In the genomic region with DNA sequence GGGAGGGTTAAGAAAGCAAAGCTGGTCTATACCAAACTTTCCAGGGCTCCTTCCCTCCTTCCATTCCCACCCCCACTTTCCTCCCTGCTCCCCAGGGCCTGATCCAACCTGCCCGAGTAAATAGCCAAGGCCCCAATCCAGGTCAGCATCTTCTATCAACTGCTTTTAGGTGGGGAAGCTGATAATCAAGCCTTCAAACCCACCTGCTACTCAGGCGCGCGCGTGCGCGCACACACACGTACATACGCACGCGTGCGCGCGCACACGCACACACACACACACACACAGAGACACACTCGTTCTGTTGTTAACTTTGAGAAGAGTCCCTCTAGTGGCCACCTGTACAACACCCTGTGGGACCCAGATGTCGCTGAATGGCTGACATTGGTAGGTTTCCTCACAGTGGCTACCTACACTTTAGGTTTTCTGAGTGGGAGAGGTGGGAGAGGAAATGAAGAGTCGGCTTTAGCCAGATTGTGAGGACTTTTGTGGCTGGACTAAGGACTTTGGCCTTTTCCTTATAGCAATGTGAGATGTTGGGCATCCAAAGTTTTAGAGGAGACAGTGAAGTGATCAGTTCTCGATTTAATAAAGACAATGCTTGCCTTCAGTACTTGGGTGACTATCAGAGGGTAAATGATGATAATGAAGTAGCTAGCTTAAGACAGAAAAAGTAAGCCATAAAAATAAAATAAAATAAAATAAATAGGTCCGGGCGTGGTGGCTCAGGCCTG, we compare ENCODE assay signal across 1 cellular context.
TF ChIP-seq lines count a peak whose summit lies in the region.

No MANE protein-coding gene starts in this region.

TF ChIP-seq in HepG2, 621 proteins besides CTCF, POLR2A, EP300 and RAD21 (continued from another document and continues in another):
- TF ChIP-seq, protein P1, sequence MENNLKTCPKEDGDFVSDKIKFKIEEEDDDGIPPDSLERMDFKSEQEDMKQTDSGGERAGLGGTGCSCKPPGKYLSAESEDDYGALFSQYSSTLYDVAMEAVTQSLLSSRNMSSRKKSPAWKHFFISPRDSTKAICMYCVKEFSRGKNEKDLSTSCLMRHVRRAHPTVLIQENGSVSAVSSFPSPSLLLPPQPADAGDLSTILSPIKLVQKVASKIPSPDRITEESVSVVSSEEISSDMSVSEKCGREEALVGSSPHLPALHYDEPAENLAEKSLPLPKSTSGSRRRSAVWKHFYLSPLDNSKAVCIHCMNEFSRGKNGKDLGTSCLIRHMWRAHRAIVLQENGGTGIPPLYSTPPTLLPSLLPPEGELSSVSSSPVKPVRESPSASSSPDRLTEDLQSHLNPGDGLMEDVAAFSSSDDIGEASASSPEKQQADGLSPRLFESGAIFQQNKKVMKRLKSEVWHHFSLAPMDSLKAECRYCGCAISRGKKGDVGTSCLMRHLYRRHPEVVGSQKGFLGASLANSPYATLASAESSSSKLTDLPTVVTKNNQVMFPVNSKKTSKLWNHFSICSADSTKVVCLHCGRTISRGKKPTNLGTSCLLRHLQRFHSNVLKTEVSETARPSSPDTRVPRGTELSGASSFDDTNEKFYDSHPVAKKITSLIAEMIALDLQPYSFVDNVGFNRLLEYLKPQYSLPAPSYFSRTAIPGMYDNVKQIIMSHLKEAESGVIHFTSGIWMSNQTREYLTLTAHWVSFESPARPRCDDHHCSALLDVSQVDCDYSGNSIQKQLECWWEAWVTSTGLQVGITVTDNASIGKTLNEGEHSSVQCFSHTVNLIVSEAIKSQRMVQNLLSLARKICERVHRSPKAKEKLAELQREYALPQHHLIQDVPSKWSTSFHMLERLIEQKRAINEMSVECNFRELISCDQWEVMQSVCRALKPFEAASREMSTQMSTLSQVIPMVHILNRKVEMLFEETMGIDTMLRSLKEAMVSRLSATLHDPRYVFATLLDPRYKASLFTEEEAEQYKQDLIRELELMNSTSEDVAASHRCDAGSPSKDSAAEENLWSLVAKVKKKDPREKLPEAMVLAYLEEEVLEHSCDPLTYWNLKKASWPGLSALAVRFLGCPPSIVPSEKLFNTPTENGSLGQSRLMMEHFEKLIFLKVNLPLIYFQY (CRISPR knock-in tag; IDR thresholded peaks at IDR 0.05; ENCODE audit: borderline replicate concordance): no peak
- TF ChIP-seq HDAC6 (IDR thresholded peaks at IDR 0.05; ENCODE audit: low read depth, low read length) (no peak), KMT2A (CRISPR knock-in tag; IDR thresholded peaks at IDR 0.05) (no peak), ZFX (CRISPR knock-in tag; IDR thresholded peaks at IDR 0.05; ENCODE audit: low read depth) (peak; percentile 17; the same call in 1 of the 2 replicates), ELF4 (CRISPR knock-in tag; IDR thresholded peaks at IDR 0.05; ENCODE audit: borderline replicate concordance) (no peak), GABPA (IDR thresholded peaks at IDR 0.05; ENCODE audit: low read depth, low read length) (no peak), GABPA (CRISPR knock-in tag; IDR thresholded peaks at IDR 0.05; ENCODE audit: low read depth) (no peak), ZNF354B (CRISPR knock-in tag; IDR thresholded peaks at IDR 0.05) (no peak), KLF11 (CRISPR knock-in tag; IDR thresholded peaks at IDR 0.05) (no peak), SAP130 (CRISPR knock-in tag; IDR thresholded peaks at IDR 0.05; ENCODE audit: low read depth) (0 out of 2 replicates have a peak, but pooled peaks have one; percentile 14), TCF7L2 (IDR thresholded peaks at IDR 0.05; ENCODE audit: low read depth, low read length) (no peak), MBNL3 (CRISPR knock-in tag; conservative IDR thresholded peaks at IDR 0.05) (no peak), ZNF543 (CRISPR knock-in tag; IDR thresholded peaks at IDR 0.05) (no peak), ZNF580 (CRISPR knock-in tag; IDR thresholded peaks at IDR 0.05; ENCODE audit: borderline replicate concordance, low read depth) (peak; percentile 33; the same call in 1 of the 2 replicates), ZNF124 (CRISPR knock-in tag; IDR thresholded peaks at IDR 0.05) (no peak), MED1 (CRISPR knock-in tag; IDR thresholded peaks at IDR 0.05) (no peak), MTF1 (CRISPR knock-in tag; IDR thresholded peaks at IDR 0.05) (no peak), FOXP1 (IDR thresholded peaks at IDR 0.05) (no peak), FOXP1 (CRISPR knock-in tag; IDR thresholded peaks at IDR 0.05) (peak; percentile 14; the same call in 1 of the 2 replicates), FOXP4 (CRISPR knock-in tag; IDR thresholded peaks at IDR 0.05) (peak; percentile 32; the same call in 1 of the 2 replicates), SIX4 (CRISPR knock-in tag; IDR thresholded peaks at IDR 0.05) (no peak), DNMT1 (CRISPR knock-in tag; IDR thresholded peaks at IDR 0.05) (no peak), ZNF883 (CRISPR knock-in tag; IDR thresholded peaks at IDR 0.05; ENCODE audit: not compliant biosample characterization) (no peak), CBX1 (IDR thresholded peaks at IDR 0.05; ENCODE audit: low read depth) (no peak), KDM1A (CRISPR knock-in tag; IDR thresholded peaks at IDR 0.05) (no peak), ZBTB7B (CRISPR knock-in tag; IDR thresholded peaks at IDR 0.05) (no peak), TBL1XR1 (IDR thresholded peaks at IDR 0.05; ENCODE audit: borderline replicate concordance, low read length, partially characterized antibody) (no peak), ZNF317 (CRISPR knock-in tag; IDR thresholded peaks at IDR 0.05) (no peak), HMGXB4 (CRISPR knock-in tag; IDR thresholded peaks at IDR 0.05; ENCODE audit: borderline replicate concordance in 1 of 2, low read depth in 1 of 2) (peak in 1 of 2 experiments; percentile 56; a peak in 1 of 4 replicates), HNRNPLL (IDR thresholded peaks at IDR 0.05; ENCODE audit: low read depth, low read length, poor library complexity, severe bottlenecking) (peak; percentile 29), ZNF749 (CRISPR knock-in tag; IDR thresholded peaks at IDR 0.05; ENCODE audit: borderline replicate concordance) (no peak), ZNF292 (CRISPR knock-in tag; IDR thresholded peaks at IDR 0.05; ENCODE audit: borderline replicate concordance, low read depth) (no peak), ZNF510 (CRISPR knock-in tag; IDR thresholded peaks at IDR 0.05; ENCODE audit: low read depth) (no peak), ZNF274 (CRISPR knock-in tag; IDR thresholded peaks at IDR 0.05) (no peak), ZNF572 (CRISPR knock-in tag; IDR thresholded peaks at IDR 0.05) (no peak), ZNF530 (CRISPR knock-in tag; IDR thresholded peaks at IDR 0.05; ENCODE audit: low read depth) (no peak), ZNF138 (CRISPR knock-in tag; IDR thresholded peaks at IDR 0.05; ENCODE audit: low read depth) (no peak), ZNF224 (CRISPR knock-in tag; IDR thresholded peaks at IDR 0.05) (no peak)
- TF ChIP-seq, protein P2, sequence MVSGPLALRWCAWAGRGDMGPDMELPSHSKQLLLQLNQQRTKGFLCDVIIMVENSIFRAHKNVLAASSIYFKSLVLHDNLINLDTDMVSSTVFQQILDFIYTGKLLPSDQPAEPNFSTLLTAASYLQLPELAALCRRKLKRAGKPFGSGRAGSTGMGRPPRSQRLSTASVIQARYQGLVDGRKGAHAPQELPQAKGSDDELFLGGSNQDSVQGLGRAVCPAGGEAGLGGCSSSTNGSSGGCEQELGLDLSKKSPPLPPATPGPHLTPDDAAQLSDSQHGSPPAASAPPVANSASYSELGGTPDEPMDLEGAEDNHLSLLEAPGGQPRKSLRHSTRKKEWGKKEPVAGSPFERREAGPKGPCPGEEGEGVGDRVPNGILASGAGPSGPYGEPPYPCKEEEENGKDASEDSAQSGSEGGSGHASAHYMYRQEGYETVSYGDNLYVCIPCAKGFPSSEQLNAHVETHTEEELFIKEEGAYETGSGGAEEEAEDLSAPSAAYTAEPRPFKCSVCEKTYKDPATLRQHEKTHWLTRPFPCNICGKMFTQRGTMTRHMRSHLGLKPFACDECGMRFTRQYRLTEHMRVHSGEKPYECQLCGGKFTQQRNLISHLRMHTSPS (CRISPR knock-in tag; IDR thresholded peaks at IDR 0.05; ENCODE audit: low read depth): no peak
- TF ChIP-seq, protein P3, sequence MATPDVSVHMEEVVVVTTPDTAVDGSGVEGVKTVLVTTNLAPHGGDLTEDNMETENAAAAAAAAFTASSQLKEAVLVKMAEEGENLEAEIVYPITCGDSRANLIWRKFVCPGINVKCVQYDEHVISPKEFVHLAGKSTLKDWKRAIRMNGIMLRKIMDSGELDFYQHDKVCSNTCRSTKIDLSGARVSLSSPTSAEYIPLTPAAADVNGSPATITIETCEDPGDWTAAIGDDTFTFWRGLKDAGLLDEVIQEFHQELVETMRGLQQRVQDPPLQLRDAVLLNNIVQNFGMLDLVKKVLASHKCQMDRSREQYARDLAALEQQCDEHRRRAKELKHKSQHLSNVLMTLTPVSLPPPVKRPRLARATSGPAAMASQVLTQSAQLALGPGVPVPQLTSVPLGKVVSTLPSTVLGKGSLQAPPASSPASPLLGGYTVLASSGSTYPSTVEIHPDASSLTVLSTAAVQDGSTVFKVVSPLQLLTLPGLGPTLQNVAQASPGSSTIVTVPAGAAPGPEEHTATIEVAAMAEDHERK (CRISPR knock-in tag; IDR thresholded peaks at IDR 0.05; ENCODE audit: low read depth): peak; percentile 65; the same call in 1 of the 2 replicates
- TF ChIP-seq, protein P4, sequence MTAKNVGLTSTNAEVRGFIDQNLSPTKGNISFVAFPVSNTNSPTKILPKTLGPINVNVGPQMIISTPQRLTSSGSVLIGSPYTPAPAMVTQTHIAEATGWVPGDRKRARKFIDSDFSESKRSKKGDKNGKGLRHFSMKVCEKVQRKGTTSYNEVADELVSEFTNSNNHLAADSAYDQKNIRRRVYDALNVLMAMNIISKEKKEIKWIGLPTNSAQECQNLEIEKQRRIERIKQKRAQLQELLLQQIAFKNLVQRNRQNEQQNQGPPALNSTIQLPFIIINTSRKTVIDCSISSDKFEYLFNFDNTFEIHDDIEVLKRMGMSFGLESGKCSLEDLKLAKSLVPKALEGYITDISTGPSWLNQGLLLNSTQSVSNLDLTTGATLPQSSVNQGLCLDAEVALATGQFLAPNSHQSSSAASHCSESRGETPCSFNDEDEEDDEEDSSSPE (CRISPR knock-in tag; IDR thresholded peaks at IDR 0.05): no peak
- TF ChIP-seq, protein P5, sequence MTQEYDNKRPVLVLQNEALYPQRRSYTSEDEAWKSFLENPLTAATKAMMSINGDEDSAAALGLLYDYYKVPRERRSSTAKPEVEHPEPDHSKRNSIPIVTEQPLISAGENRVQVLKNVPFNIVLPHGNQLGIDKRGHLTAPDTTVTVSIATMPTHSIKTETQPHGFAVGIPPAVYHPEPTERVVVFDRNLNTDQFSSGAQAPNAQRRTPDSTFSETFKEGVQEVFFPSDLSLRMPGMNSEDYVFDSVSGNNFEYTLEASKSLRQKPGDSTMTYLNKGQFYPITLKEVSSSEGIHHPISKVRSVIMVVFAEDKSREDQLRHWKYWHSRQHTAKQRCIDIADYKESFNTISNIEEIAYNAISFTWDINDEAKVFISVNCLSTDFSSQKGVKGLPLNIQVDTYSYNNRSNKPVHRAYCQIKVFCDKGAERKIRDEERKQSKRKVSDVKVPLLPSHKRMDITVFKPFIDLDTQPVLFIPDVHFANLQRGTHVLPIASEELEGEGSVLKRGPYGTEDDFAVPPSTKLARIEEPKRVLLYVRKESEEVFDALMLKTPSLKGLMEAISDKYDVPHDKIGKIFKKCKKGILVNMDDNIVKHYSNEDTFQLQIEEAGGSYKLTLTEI (CRISPR knock-in tag; conservative IDR thresholded peaks at IDR 0.05): no peak
- TF ChIP-seq, protein P6, sequence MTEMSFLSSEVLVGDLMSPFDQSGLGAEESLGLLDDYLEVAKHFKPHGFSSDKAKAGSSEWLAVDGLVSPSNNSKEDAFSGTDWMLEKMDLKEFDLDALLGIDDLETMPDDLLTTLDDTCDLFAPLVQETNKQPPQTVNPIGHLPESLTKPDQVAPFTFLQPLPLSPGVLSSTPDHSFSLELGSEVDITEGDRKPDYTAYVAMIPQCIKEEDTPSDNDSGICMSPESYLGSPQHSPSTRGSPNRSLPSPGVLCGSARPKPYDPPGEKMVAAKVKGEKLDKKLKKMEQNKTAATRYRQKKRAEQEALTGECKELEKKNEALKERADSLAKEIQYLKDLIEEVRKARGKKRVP (CRISPR knock-in tag; IDR thresholded peaks at IDR 0.05): no peak
- TF ChIP-seq, protein P7, sequence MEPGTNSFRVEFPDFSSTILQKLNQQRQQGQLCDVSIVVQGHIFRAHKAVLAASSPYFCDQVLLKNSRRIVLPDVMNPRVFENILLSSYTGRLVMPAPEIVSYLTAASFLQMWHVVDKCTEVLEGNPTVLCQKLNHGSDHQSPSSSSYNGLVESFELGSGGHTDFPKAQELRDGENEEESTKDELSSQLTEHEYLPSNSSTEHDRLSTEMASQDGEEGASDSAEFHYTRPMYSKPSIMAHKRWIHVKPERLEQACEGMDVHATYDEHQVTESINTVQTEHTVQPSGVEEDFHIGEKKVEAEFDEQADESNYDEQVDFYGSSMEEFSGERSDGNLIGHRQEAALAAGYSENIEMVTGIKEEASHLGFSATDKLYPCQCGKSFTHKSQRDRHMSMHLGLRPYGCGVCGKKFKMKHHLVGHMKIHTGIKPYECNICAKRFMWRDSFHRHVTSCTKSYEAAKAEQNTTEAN (CRISPR knock-in tag; conservative IDR thresholded peaks at IDR 0.05): peak; percentile 99
